In genomic region chr3:58037141-58037910, GRCh38 we compare ENCODE assay signal across 18 cellular contexts. TPM values are rescaled to one million over a fixed set of nuclear protein-coding genes. Genes with fewer than 3 reads are reported as not detected.
A peak's percentile ranks its signal among the peaks of the same experiment; 100 is the strongest.
DNase-seq lines count a peak whose midpoint lies in the region; ATAC-seq, FAIRE-seq and TF ChIP-seq lines count a peak whose summit lies in the region.
"Had no signal": no experiment of that assay in that cellular context is flagged by ENCODE, and none has a peak within 500 bp of the region (broad histone marks: within the 10 kb centered on the region; RNA-seq: fewer than 3 reads in every experiment).

No MANE protein-coding gene starts in this region.

- POLR2A ChIA-PET in CD4-positive, alpha-beta memory T cell (lab: Charles Lee; ENCODE audit: partially characterized antibody), result no interaction called here
- POLR2A ChIA-PET in GM12878 (lab: Charles Lee), result interaction anchor here (0.7 to 8.6 kb wide), 2 partner anchors 13 to 17 kb away, joined by 4 to 75 read pairs; no protein-coding TSS in a partner anchor

- H3K36me3 ChIP-seq in CD4-positive, alpha-beta memory T cell (ENCODE audit: insufficient read depth, low read length), result no peaks in the 10 kb centered on the region
- H3K36me3 ChIP-seq in HUES6 (ENCODE audit: control insufficient read depth, insufficient read depth, low read length), result no peaks in the 10 kb centered on the region
- no peaks in the 10 kb centered on the region for H3K36me3 ChIP-seq in GM12878 (ENCODE audit: control insufficient read depth in 2 of 2, insufficient read depth in 2 of 2, low read length in 1 of 2)
- H3K36me3 ChIP-seq in neuronal stem cell (replicated peaks in 1 of 2; ENCODE audit: control insufficient read depth in 2 of 2, insufficient read depth in 2 of 2, low read length in 2 of 2), result no peaks in the 10 kb centered on the region
- no peaks in the 10 kb centered on the region for H3K36me3 ChIP-seq in Peyer's patch
- H3K36me3 ChIP-seq: ascending aorta had no signal

- H2AK5ac ChIP-seq in neuronal stem cell (ENCODE audit: low read depth, low read length), result no peak overlapping the region

- no peaks in the 10 kb centered on the region for H3K27me3 Mint-ChIP-seq in CD4-positive, alpha-beta memory T cell

- H3K4me1 Mint-ChIP-seq in CD4-positive, alpha-beta memory T cell, result peaks cover 21 to 44% (median 33%) of the 10 kb centered on the region in 4 donors

- TF ChIP-seq CTCF in GM12878 (IDR thresholded peaks at IDR 0.05 in 2 of 3, conservative IDR thresholded peaks at IDR 0.05 in 1 of 3; ENCODE audit: control insufficient read depth in 2 of 3, extremely low read depth in 1 of 3, insufficient read depth in 1 of 3, low read depth in 3 of 3, low read length in 3 of 3) (no peak), Peyer's patch (IDR thresholded peaks at IDR 0.05) (no peak)

- no peak overlapping the region for H4K91ac ChIP-seq in neuronal stem cell (ENCODE audit: low read depth, low read length, poor library complexity)

- H3K9me3 Mint-ChIP-seq in CD4-positive, alpha-beta memory T cell, result peaks cover 0 to 3% (median 0%) of the 10 kb centered on the region in 8 donors

- H3K79me1 ChIP-seq in neuronal stem cell (ENCODE audit: low read depth, low read length), result no peaks in the 10 kb centered on the region

- no peak overlapping the region for H3K4ac ChIP-seq in neuronal stem cell (ENCODE audit: low read length)

- no peak for DNase-seq in CD4-positive, alpha-beta memory T cell
- DNase-seq in GM12878 (ENCODE audit: low read depth, low spot score) (no peak), neuronal stem cell (ENCODE audit: low spot score) (no peak), Peyer's patch (no peak), NAMALWA (ENCODE audit: low spot score) (no peak)
- DNase-seq: activated CD8-positive, alpha-beta memory T cell treated with anti-CD3 and anti-CD28 coated beads for 24 hours; activated effector memory CD4-positive, alpha-beta T cell treated with Interleukin-2 at 50 U/mL for 16 hours; left cardiac atrium; NCI-H1417; NCI-H748 treated with DMSO at 0.1 percent for 48 hours; stimulated activated CD4-positive, alpha-beta T cell treated with anti-CD3 and anti-CD28 coated beads, Interleukin-2, amount 100 ng/mL, for 48 hours; substantia nigra had no signal

- no TSS peak for BruUV-seq in GM12878 (replicated peaks; lab: Mats Ljungman, UMichigan)

- H2BK5ac ChIP-seq in neuronal stem cell (ENCODE audit: low read length), result peak overlapping the region; percentile 19

- H3K4me3 Mint-ChIP-seq in CD4-positive, alpha-beta memory T cell, result peak overlapping the region in 3 of 8 donors; percentile 20 to 61 (median 31)

- TF ChIP-seq RAD21 in GM12878 (IDR thresholded peaks at IDR 0.05; ENCODE audit: insufficient read depth, low read depth, low read length), result no peak

- SMC1A ChIA-PET in GM12878 (lab: Charles Lee; ENCODE audit: uncharacterized antibody, unreplicated experiment), result interaction anchor here (2.3 to 13.2 kb wide), 4 partner anchors 8 to 37 kb away, joined by 11 to 135 read pairs (median 27); partner anchors contain the start of gene FLNB

- no peak overlapping the region for H3K27ac ChIP-seq in CD4-positive, alpha-beta memory T cell (ENCODE audit: low read depth, low read length)
- H3K27ac ChIP-seq in HUES6 (ENCODE audit: low read depth, low read length) (0 out of 2 replicates have a peak overlapping the region, but pooled peaks have one; percentile 7), GM12878 (ENCODE audit: control insufficient read depth, insufficient read depth) (no peak overlapping the region), neuronal stem cell (replicated peaks; ENCODE audit: low read length) (no peak overlapping the region), Peyer's patch (no peak overlapping the region)
- H3K27ac ChIP-seq: KMS-11 had no signal

- no peak for FAIRE-seq in GM12878 (lab: Jason Lieb, UNC)
- FAIRE-seq: D721Med, endometrium had no signal

- H3K23ac ChIP-seq in neuronal stem cell (ENCODE audit: low read depth, low read length, poor library complexity), result no peak overlapping the region

- H2BK120ac ChIP-seq in neuronal stem cell (ENCODE audit: low read depth, low read length), result no peak overlapping the region

- no peak for TF ChIP-seq POLR2A in GM12878 (IDR thresholded peaks at IDR 0.05; ENCODE audit: low read depth, low read length)
- no peak for TF ChIP-seq POLR2A in Peyer's patch (IDR thresholded peaks at IDR 0.05)

- H3K4me2 ChIP-seq in GM12878 (ENCODE audit: control insufficient read depth, insufficient read depth) (no peak overlapping the region), neuronal stem cell (ENCODE audit: insufficient read depth, low read length, poor library complexity, severe bottlenecking) (no peak overlapping the region)
- H3K4me2 ChIP-seq: KMS-11 had no signal

- RAD21 ChIA-PET in GM12878 (lab: Charles Lee; ENCODE audit: unreplicated experiment), result interaction anchor here (1.3 to 3.7 kb wide), 4 partner anchors 13 to 74 kb away, joined by 3 to 25 read pairs (median 12); no protein-coding TSS in a partner anchor

- CTCF ChIA-PET in CD4-positive, alpha-beta memory T cell (lab: Charles Lee; ENCODE audit: partially characterized antibody), result no interaction called here
- CTCF ChIA-PET in GM12878 (lab: Yijun Ruan, JAX), result interaction anchor here (2.9 to 3.0 kb wide), 2 partner anchors 25 to 29 kb away, joined by 8 to 25 read pairs; partner anchors contain the start of gene FLNB

- no peaks in the 10 kb centered on the region for H4K20me1 ChIP-seq in GM12878 (ENCODE audit: control insufficient read depth, insufficient read depth)

- H3K4me3 ChIP-seq in CD4-positive, alpha-beta memory T cell (ENCODE audit: low read length in 2 of 2), result no peak overlapping the region
- H3K4me3 ChIP-seq in HUES6 (ENCODE audit: low read depth, low read length) (no peak overlapping the region), GM12878 (no peak overlapping the region), neuronal stem cell (ENCODE audit: low read length in 2 of 2) (no peak overlapping the region), Peyer's patch (no peak overlapping the region)
- H3K4me3 ChIP-seq: ascending aorta had no signal

- in situ Hi-C loops in GM12878 (cut with MboI), result no loop called here

- no peak overlapping the region for H2AFZ ChIP-seq in GM12878 (ENCODE audit: control insufficient read depth, low read depth, low read length)
- no peak overlapping the region for H2AFZ ChIP-seq in neuronal stem cell (ENCODE audit: low read length)

- no peak overlapping the region for H3K14ac ChIP-seq in neuronal stem cell (ENCODE audit: low read length)

- TF ChIP-seq EP300 in GM12878 (IDR thresholded peaks at IDR 0.05; ENCODE audit: borderline replicate concordance in 1 of 2, control insufficient read depth in 1 of 2, low read depth in 2 of 2, low read length in 2 of 2), result no peak

- H3K27ac Mint-ChIP-seq in CD4-positive, alpha-beta memory T cell, result peak overlapping the region; percentile 20 to 84 (median 58)

- peaks cover 23% of the 10 kb centered on the region for H3K4me1 ChIP-seq in CD4-positive, alpha-beta memory T cell (ENCODE audit: insufficient read depth, low read length)
- peaks cover 81% of the 10 kb centered on the region for H3K4me1 ChIP-seq in HUES6 (ENCODE audit: control insufficient read depth, insufficient read depth, low read length)
- H3K4me1 ChIP-seq in GM12878 (ENCODE audit: control insufficient read depth, insufficient read depth, low read length), result peaks cover 67% of the 10 kb centered on the region
- peaks cover 8 to 14% of the 10 kb centered on the region in 2 donors for H3K4me1 ChIP-seq in neuronal stem cell (ENCODE audit: control insufficient read depth in 2 of 2, insufficient read depth in 1 of 2, low read depth in 1 of 2, low read length in 2 of 2)
- peaks cover 4 to 59% (median 9%) of the 10 kb centered on the region in 4 donors for H3K4me1 ChIP-seq in Peyer's patch

- peaks cover 0 to 7% of the 10 kb centered on the region in 2 donors for H3K36me3 Mint-ChIP-seq in CD4-positive, alpha-beta memory T cell

- ATAC-seq in GM12878 (no peak), HG03108 (IDR thresholded peaks at IDR 0.05; ENCODE audit: unreplicated experiment) (no peak)
- ATAC-seq: left cardiac atrium had no signal

- no peak overlapping the region for H4K8ac ChIP-seq in neuronal stem cell (ENCODE audit: low read depth, low read length)

- H3K18ac ChIP-seq in neuronal stem cell (ENCODE audit: low read length), result no peak overlapping the region

- H3K9ac ChIP-seq in HUES6 (ENCODE audit: low read length) (no peak overlapping the region), GM12878 (ENCODE audit: control insufficient read depth, insufficient read depth, low read length) (no peak overlapping the region), neuronal stem cell (ENCODE audit: low read depth, low read length, poor library complexity) (no peak overlapping the region)
- H3K9ac ChIP-seq: KMS-11 had no signal

- 82% methylated on average over 13 of the region's 13 CpGs for WGBS in GM12878 (ENCODE audit: insufficient coverage, insufficient replicate concordance, low lambda C conversion rate, missing lambda C conversion rate)
- WGBS in neuronal stem cell (ENCODE audit: extremely low coverage in 2 of 2, insufficient read length in 2 of 2, insufficient replicate concordance in 1 of 2), 2 donors, result no CpG with 5 or more reads among the region's 13 CpGs

- H3K27me3 ChIP-seq in CD4-positive, alpha-beta memory T cell (ENCODE audit: insufficient read depth, low read length), result no peaks in the 10 kb centered on the region
- H3K27me3 ChIP-seq in HUES6 (ENCODE audit: control insufficient read depth, insufficient read depth, low read length) (no peaks in the 10 kb centered on the region), GM12878 (replicated peaks in 1 of 2; ENCODE audit: control insufficient read depth in 2 of 2, insufficient read depth in 2 of 2, low read length in 1 of 2) (no peaks in the 10 kb centered on the region), neuronal stem cell (ENCODE audit: control insufficient read depth in 3 of 3, insufficient read depth in 3 of 3, low read depth in 1 of 3, low read length in 3 of 3) (no peaks in the 10 kb centered on the region), Peyer's patch (no peaks in the 10 kb centered on the region)
- H3K27me3 ChIP-seq: ascending aorta had no signal

- H3K79me2 ChIP-seq in GM12878 (ENCODE audit: control insufficient read depth, insufficient read depth, low read length), result peaks cover 12% of the 10 kb centered on the region

- no peak overlapping the region for H2BK12ac ChIP-seq in neuronal stem cell (ENCODE audit: low read length)

- no peak overlapping the region for H2BK15ac ChIP-seq in neuronal stem cell (ENCODE audit: low read length)

- intact Hi-C loops in CD4-positive, alpha-beta memory T cell (cut with micrococcal nuclease), result no loop called here
- intact Hi-C loops in GM12878 (cut with micrococcal nuclease; ENCODE audit: unreplicated experiment), result no loop called here

- H3K9me3 ChIP-seq in CD4-positive, alpha-beta memory T cell (ENCODE audit: control insufficient read depth in 1 of 2, low read length in 2 of 2), result no peaks in the 10 kb centered on the region
- H3K9me3 ChIP-seq in HUES6 (ENCODE audit: control insufficient read depth, insufficient read depth, low read depth, low read length), result no peaks in the 10 kb centered on the region
- H3K9me3 ChIP-seq in GM12878 (replicated peaks; ENCODE audit: control insufficient read depth, insufficient read depth, low read length), result no peaks in the 10 kb centered on the region
- H3K9me3 ChIP-seq in neuronal stem cell (replicated peaks in 1 of 2; ENCODE audit: control insufficient read depth in 2 of 2, insufficient read depth in 1 of 2, low read depth in 1 of 2, low read length in 2 of 2), result no peaks in the 10 kb centered on the region
- H3K9me3 ChIP-seq in Peyer's patch, result no peaks in the 10 kb centered on the region
- H3K9me3 ChIP-seq: ascending aorta had no signal

RNA-seq across cellular contexts. Expression of gene FLNB, which starts 29.1 kb away (rescaled TPM):
- total RNA-seq in CD4-positive, alpha-beta memory T cell, result 10 to 100 TPM; 22.5 to 28.5 TPM
- 10 to 100 TPM in 1 of 2 donors, 1 to 10 TPM in 1; 3.9 to 14.6 TPM for polyA plus RNA-seq in CD4-positive, alpha-beta memory T cell
- 317 and 324 TPM in 2 replicates for total RNA-seq in GM12878 (2013; cell fraction: nucleolus; rRNA removed)
- 41.3 and 44.1 TPM in 2 replicates for total RNA-seq in GM12878 (2014; rRNA removed)
- total RNA-seq in GM12878 (2014; rRNA removed; fragmentation: Illumina TruSeq; extraction: Trizol), result 28.7 and 29.8 TPM in 2 replicates
- 51.8 and 58.1 TPM in 2 replicates for total RNA-seq in GM12878 (2021)
- polyA plus RNA-seq in GM12878 (2011; ENCODE audit: low read depth), result 21.1 TPM
- 29.9 and 40.9 TPM in 2 replicates for polyA plus RNA-seq in GM12878 (2011; rRNA removed)
- 58.3 and 60.6 TPM in 2 replicates for polyA plus RNA-seq in GM12878 (2011; cell fraction: cytosol; rRNA removed)
- 205 and 415 TPM in 2 replicates for polyA plus RNA-seq in GM12878 (2011; cell fraction: nucleus; rRNA removed)
- polyA plus RNA-seq in GM12878 (2012), result 28.7 and 30.9 TPM in 2 replicates
- 32.3 and 33.1 TPM in 2 replicates for polyA plus RNA-seq in GM12878 (2014; fragmentation: Illumina TruSeq; extraction: Trizol)
- polyA plus RNA-seq in GM12878 (2014; fragmentation: Nextera tagmentation; extraction: Ambion mirVana), result 10 to 100 TPM; 13.6 to 15.8 TPM
- polyA plus RNA-seq in GM12878 (2014; rRNA removed), result 22.9 and 26.4 TPM in 2 replicates
- polyA plus RNA-seq in GM12878 (2016; fragmentation: Nextera tagmentation; extraction: Ambion mirVana), result 10 to 100 TPM; 18.9 to 20.3 TPM
- polyA minus RNA-seq in GM12878 (2011; rRNA and poly(A)+ RNA removed), result 153 and 195 TPM in 2 replicates
- polyA minus RNA-seq in GM12878 (2011; cell fraction: cytosol; rRNA and poly(A)+ RNA removed), result 90.3 and 94.3 TPM in 2 replicates
- 105 and 299 TPM in 2 replicates for polyA minus RNA-seq in GM12878 (2011; cell fraction: nucleus; rRNA and poly(A)+ RNA removed)
- 19.0 TPM for polyA plus RNA-seq in neuronal stem cell (2013, experiment 1 of 2)
- 20.1 TPM for polyA plus RNA-seq in neuronal stem cell (2013, experiment 2 of 2)
- 100 to 1,000 TPM; 116 to 533 (median 439) TPM for total RNA-seq in Peyer's patch
